Comparison of ENCODE assay signal across 25 cellular contexts in the genomic region with DNA sequence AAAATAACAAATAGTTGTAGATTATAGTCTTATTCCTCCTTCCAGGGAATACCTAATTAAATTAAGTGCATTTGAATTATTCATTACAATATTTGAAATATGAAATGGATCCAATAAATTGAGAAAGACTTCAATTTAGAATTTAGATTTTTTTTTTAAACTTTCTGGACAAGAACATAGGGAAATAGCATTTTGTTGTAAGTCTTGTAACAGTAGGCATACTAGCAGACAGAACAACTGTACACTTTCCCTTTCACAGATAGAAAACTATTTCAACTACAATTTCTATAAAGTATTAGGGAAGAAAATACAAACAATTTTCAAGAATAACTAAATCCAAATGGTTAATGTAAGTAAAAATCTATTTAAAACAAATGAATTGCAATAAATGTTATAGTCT.
DNase-seq lines count a peak whose midpoint lies in the region; ATAC-seq, FAIRE-seq and TF ChIP-seq lines count a peak whose summit lies in the region.
"Had no signal": no experiment of that assay in that cellular context is flagged by ENCODE, and none has a peak within 500 bp of the region (broad histone marks: within the 10 kb centered on the region; RNA-seq: fewer than 3 reads in every experiment).

No MANE protein-coding gene starts in this region.

- intact Hi-C loops in kidney (cut with DNase I): no loop called here

- H3K9me2 ChIP-seq in MM.1S (replicated peaks; ENCODE audit: insufficient read depth, low read length): no peaks in the 10 kb centered on the region

- H3K4me1 ChIP-seq in MM.1S (ENCODE audit: low read length): peaks cover 3% of the 10 kb centered on the region; the same call in 1 of the 2 replicates
- H3K4me1 ChIP-seq in kidney (ENCODE audit: control insufficient read depth in 1 of 2, insufficient read depth in 1 of 2, low read depth in 1 of 2, low read length in 2 of 2): peaks cover 0 to 4% of the 10 kb centered on the region in 2 donors
- H3K4me1 ChIP-seq: Peyer's patch, upper lobe of right lung had no signal

- no peak overlapping the region for H2AFZ ChIP-seq in MM.1S (ENCODE audit: low read length)

- FAIRE-seq in kidney (lab: Jason Lieb, UNC): no peak

- TF ChIP-seq CTCF in MM.1S (IDR thresholded peaks at IDR 0.05; ENCODE audit: low read length) (no peak), brain microvascular endothelial cell (IDR thresholded peaks at IDR 0.05; ENCODE audit: low read depth, low read length, missing control alignments) (no peak), kidney (IDR thresholded peaks at IDR 0.05; ENCODE audit: borderline replicate concordance, extremely low read depth, insufficient read depth) (no peak)

- H3K9me3 ChIP-seq in MM.1S (replicated peaks; ENCODE audit: insufficient read depth, low read length): no peaks in the 10 kb centered on the region
- no peaks in the 10 kb centered on the region for H3K9me3 ChIP-seq in kidney (ENCODE audit: control insufficient read depth in 1 of 2, low read length in 2 of 2)
- H3K9me3 ChIP-seq: Peyer's patch, upper lobe of right lung had no signal

- H3K9ac ChIP-seq in MM.1S (ENCODE audit: low read length) (no peak overlapping the region), kidney (ENCODE audit: low read length in 2 of 2) (no peak overlapping the region)

- no peak for ATAC-seq in GM21390 (IDR thresholded peaks at IDR 0.05; ENCODE audit: unreplicated experiment)
- ATAC-seq: activated CD4-positive, alpha-beta T cell treated with anti-CD3 and anti-CD28 coated beads for 36 hours; activated CD8-positive, alpha-beta memory T cell treated with anti-CD3 and anti-CD28 coated beads, Interleukin-2, amount 10 ng/mL, durations not matched to agents 7 days and 5 days; SK-N-SH treated with all-trans-retinoic acid at 6 μM for 48 hours; stimulated activated naive B cell treated with anti-CD40 and anti-IgM and Interleukin-4, amounts not matched to agents 10 μg/mL and 1 μg/mL and 100 μg/mL, for 72 hours; upper lobe of right lung had no signal

- H3K36me3 ChIP-seq in MM.1S (replicated peaks; ENCODE audit: insufficient read depth, low read length): no peaks in the 10 kb centered on the region
- no peaks in the 10 kb centered on the region for H3K36me3 ChIP-seq in brain microvascular endothelial cell (replicated peaks)
- no peaks in the 10 kb centered on the region for H3K36me3 ChIP-seq in kidney (ENCODE audit: control insufficient read depth in 1 of 2, insufficient read depth in 2 of 2, low read length in 2 of 2)
- H3K36me3 ChIP-seq: Peyer's patch, upper lobe of right lung had no signal

- H3K4me3 ChIP-seq in MM.1S (ENCODE audit: low read length) (no peak overlapping the region), brain microvascular endothelial cell (ENCODE audit: low read depth, low read length) (peak overlapping the region; percentile 6), skin epidermis (peak overlapping the region in 1 of 7 experiments; percentile 3), kidney (ENCODE audit: low read length in 2 of 2) (no peak overlapping the region)
- H3K4me3 ChIP-seq: lung, Peyer's patch, upper lobe of right lung had no signal

- in situ Hi-C loops in brain microvascular endothelial cell (cut with HindIII; ENCODE audit: low pct_ligation_motif_present, low sequenced_read_pairs): no loop called here

- H3F3A ChIP-seq in MM.1S (ENCODE audit: insufficient read depth, low read length): no peaks in the 10 kb centered on the region; the same call in 1 of the 2 replicates

- H3K27me3 ChIP-seq in MM.1S (replicated peaks; ENCODE audit: insufficient read depth, low read length): no peaks in the 10 kb centered on the region
- no peaks in the 10 kb centered on the region for H3K27me3 ChIP-seq in brain microvascular endothelial cell (replicated peaks)
- H3K27me3 ChIP-seq: foreskin keratinocyte, Peyer's patch, upper lobe of right lung had no signal

- H4K20me1 ChIP-seq in MM.1S (ENCODE audit: insufficient read depth, low read length): no peaks in the 10 kb centered on the region

- no peak overlapping the region for H3K27ac ChIP-seq in MM.1S (ENCODE audit: low read length)
- no peak overlapping the region for H3K27ac ChIP-seq in brain microvascular endothelial cell
- H3K27ac ChIP-seq in skin epidermis: peak overlapping the region in 13 of 21 experiments; percentile 17 to 81 (median 53)
- H3K27ac ChIP-seq in kidney (ENCODE audit: low read depth in 2 of 2, low read length in 2 of 2): no peak overlapping the region
- H3K27ac ChIP-seq: Peyer's patch, upper lobe of right lung had no signal

- H3K79me2 ChIP-seq in MM.1S (ENCODE audit: low read length): no peaks in the 10 kb centered on the region

- 0 out of 2 replicates have a peak overlapping the region, but pooled peaks have one; percentile 47 for H3K4me2 ChIP-seq in MM.1S (ENCODE audit: low read depth, low read length)

- DNase-seq in MM.1S (no peak), brain microvascular endothelial cell (no peak), medulla oblongata (ENCODE audit: extremely low spot score) (peak; percentile 28), kidney (no peak), GM19240 (ENCODE audit: insufficient read length, low spot score) (no peak)
- no peak for DNase-seq in NK-92 treated with Interleukin-12 subunit alpha and Interleukin-12 subunit beta, amount 100 ng/mL, for 24 hours (lab: John Stamatoyannopoulos, UW)
- DNase-seq: activated CD4-positive, alpha-beta T cell treated with anti-CD3 and anti-CD28 coated beads for 36 hours; activated CD8-positive, alpha-beta memory T cell treated with anti-CD3 and anti-CD28 coated beads, Interleukin-2, amount 10 ng/mL, durations not matched to agents 7 days and 5 days; activated gamma-delta T cell treated with Interleukin-2 at 50 U/mL for 16 hours; amygdala; CD4-positive, alpha-beta memory T cell; DMS79; foreskin keratinocyte; naive B cell; NCI-H1436; NCI-H2171 treated with DMSO at 0.1 percent for 48 hours; Peyer's patch; stimulated activated CD4-positive, alpha-beta T cell treated with anti-CD3 and anti-CD28 coated beads, Interleukin-15, amount 100 ng/mL, for 24 hours; stimulated activated naive B cell treated with anti-CD40 and anti-IgM and Interleukin-4, amounts not matched to agents 10 μg/mL and 1 μg/mL and 100 μg/mL, for 72 hours; T1000; upper lobe of right lung had no signal

Comparison
In these comparisons a context has a peak if more than half of its experiments do, and no peak if none do; other contexts are left out.
1. H3K27ac ChIP-seq: peak in skin epidermis (13 of 21); none in MM.1S (single experiment), brain microvascular endothelial cell (single experiment) and kidney (0 of 2).